In the genomic region with DNA sequence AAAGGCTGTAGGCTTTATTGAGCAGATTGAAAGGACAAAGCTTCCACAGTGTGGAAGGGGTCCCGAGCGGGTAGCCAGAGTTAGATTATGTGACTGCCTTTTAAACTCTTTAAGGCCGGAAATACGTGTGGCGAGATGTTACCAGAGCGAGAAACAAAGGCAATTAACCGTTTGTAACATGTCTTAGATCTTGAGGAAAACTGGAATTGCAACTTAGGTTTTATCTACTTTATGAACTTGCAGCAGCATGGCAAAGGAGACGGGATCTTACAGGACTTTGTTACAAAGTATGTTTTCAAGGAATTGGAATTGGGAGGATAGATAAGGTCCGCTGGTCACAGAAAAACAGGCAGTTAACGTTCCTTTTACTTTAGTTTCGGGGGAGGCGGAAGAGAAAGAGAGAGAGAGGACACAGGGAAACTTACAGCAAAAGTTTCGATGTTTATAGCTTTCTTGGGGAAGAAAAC, we compare ENCODE assay signal across 1 cellular context.
TF ChIP-seq lines count a peak whose summit lies in the region.

No MANE protein-coding gene starts in this region.

TF ChIP-seq in K562, 482 proteins besides CTCF, POLR2A, EP300 and RAD21 (continued from another document and continues in another):
- TF ChIP-seq, protein P1, sequence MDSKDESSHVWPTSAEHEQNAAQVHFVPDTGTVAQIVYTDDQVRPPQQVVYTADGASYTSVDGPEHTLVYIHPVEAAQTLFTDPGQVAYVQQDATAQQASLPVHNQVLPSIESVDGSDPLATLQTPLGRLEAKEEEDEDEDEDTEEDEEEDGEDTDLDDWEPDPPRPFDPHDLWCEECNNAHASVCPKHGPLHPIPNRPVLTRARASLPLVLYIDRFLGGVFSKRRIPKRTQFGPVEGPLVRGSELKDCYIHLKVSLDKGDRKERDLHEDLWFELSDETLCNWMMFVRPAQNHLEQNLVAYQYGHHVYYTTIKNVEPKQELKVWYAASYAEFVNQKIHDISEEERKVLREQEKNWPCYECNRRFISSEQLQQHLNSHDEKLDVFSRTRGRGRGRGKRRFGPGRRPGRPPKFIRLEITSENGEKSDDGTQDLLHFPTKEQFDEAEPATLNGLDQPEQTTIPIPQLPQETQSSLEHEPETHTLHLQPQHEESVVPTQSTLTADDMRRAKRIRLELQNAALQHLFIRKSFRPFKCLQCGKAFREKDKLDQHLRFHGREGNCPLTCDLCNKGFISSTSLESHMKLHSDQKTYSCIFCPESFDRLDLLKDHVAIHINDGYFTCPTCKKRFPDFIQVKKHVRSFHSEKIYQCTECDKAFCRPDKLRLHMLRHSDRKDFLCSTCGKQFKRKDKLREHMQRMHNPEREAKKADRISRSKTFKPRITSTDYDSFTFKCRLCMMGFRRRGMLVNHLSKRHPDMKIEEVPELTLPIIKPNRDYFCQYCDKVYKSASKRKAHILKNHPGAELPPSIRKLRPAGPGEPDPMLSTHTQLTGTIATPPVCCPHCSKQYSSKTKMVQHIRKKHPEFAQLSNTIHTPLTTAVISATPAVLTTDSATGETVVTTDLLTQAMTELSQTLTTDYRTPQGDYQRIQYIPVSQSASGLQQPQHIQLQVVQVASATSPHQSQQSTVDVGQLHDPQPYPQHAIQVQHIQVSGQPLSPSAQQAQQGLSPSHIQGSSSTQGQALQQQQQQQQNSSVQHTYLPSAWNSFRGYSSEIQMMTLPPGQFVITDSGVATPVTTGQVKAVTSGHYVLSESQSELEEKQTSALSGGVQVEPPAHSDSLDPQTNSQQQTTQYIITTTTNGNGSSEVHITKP (IDR thresholded peaks at IDR 0.05; ENCODE audit: partially characterized antibody) = no peak
- TF ChIP-seq ZNF589 (CRISPR knock-in tag; IDR thresholded peaks at IDR 0.05; ENCODE audit: low read depth) (0 out of 2 replicates have a peak, but pooled peaks have one; percentile 30), GABPA (tag; conservative IDR thresholded peaks at IDR 0.05; ENCODE audit: low read depth) (peak; percentile 56), TBL1XR1 (IDR thresholded peaks at IDR 0.05; ENCODE audit: low read length in 2 of 2) (peak in 1 of 2 experiments; percentile 5; a peak in 1 of 4 replicates), KHSRP (IDR thresholded peaks at IDR 0.05) (no peak), RFX1 (IDR thresholded peaks at IDR 0.05) (no peak), TAF1 (IDR thresholded peaks at IDR 0.05; ENCODE audit: control insufficient read depth, extremely low read depth, insufficient read depth, low read length, severe bottlenecking) (peak; percentile 39), NR2C2 (CRISPR knock-in tag; IDR thresholded peaks at IDR 0.05) (no peak), NR2C2 (tag; IDR thresholded peaks at IDR 0.05) (0 out of 2 replicates have a peak, but pooled peaks have one; percentile 14), CEBPG (CRISPR knock-in tag; IDR thresholded peaks at IDR 0.05) (no peak), CEBPG (tag; conservative IDR thresholded peaks at IDR 0.05 in 1 of 2, IDR thresholded peaks at IDR 0.05 in 1 of 2) (peak; percentile 19 to 36; a peak in 2 of 4 replicates), NR2F6 (CRISPR knock-in tag; IDR thresholded peaks at IDR 0.05) (no peak), ZNF224 (CRISPR knock-in tag; IDR thresholded peaks at IDR 0.05) (no peak), CBFA2T3 (IDR thresholded peaks at IDR 0.05) (peak; percentile 13; the same call in 1 of the 2 replicates), GABPB1 (CRISPR knock-in tag; IDR thresholded peaks at IDR 0.05) (0 out of 2 replicates have a peak, but pooled peaks have one; percentile 16), DDX20 (tag; IDR thresholded peaks at IDR 0.05; ENCODE audit: low read depth) (peak; percentile 48; the same call in 1 of the 2 replicates), ELF1 (tag; IDR thresholded peaks at IDR 0.05) (0 out of 2 replicates have a peak, but pooled peaks have one; percentile 60), ELF4 (CRISPR knock-in tag; IDR thresholded peaks at IDR 0.05) (0 out of 2 replicates have a peak, but pooled peaks have one; percentile 19), SMARCB1 (IDR thresholded peaks at IDR 0.05; ENCODE audit: insufficient read length, low read depth) (no peak), GATAD2A (IDR thresholded peaks at IDR 0.05) (0 out of 2 replicates have a peak, but pooled peaks have one; percentile 10), ZNF175 (CRISPR knock-in tag; IDR thresholded peaks at IDR 0.05; ENCODE audit: low read depth) (peak; percentile 68; the same call in 1 of the 2 replicates), EP400 (IDR thresholded peaks at IDR 0.05) (peak; percentile 42; the same call in 1 of the 2 replicates), ZNF76 (CRISPR knock-in tag; IDR thresholded peaks at IDR 0.05; ENCODE audit: borderline replicate concordance) (no peak), MED1 (CRISPR knock-in tag; IDR thresholded peaks at IDR 0.05; ENCODE audit: borderline replicate concordance) (no peak), CCNT2 (IDR thresholded peaks at IDR 0.05; ENCODE audit: borderline replicate concordance, extremely low read depth, insufficient read length, low read depth, low read length) (no peak), NFIC (IDR thresholded peaks at IDR 0.05) (no peak), TRIM28 (IDR thresholded peaks at IDR 0.05) (no peak), GTF2A2 (tag; IDR thresholded peaks at IDR 0.05) (no peak)
- TF ChIP-seq, protein P2, sequence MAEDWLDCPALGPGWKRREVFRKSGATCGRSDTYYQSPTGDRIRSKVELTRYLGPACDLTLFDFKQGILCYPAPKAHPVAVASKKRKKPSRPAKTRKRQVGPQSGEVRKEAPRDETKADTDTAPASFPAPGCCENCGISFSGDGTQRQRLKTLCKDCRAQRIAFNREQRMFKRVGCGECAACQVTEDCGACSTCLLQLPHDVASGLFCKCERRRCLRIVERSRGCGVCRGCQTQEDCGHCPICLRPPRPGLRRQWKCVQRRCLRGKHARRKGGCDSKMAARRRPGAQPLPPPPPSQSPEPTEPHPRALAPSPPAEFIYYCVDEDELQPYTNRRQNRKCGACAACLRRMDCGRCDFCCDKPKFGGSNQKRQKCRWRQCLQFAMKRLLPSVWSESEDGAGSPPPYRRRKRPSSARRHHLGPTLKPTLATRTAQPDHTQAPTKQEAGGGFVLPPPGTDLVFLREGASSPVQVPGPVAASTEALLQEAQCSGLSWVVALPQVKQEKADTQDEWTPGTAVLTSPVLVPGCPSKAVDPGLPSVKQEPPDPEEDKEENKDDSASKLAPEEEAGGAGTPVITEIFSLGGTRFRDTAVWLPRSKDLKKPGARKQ (CRISPR knock-in tag; IDR thresholded peaks at IDR 0.05) = no peak
- TF ChIP-seq, protein P3, sequence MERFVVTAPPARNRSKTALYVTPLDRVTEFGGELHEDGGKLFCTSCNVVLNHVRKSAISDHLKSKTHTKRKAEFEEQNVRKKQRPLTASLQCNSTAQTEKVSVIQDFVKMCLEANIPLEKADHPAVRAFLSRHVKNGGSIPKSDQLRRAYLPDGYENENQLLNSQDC (CRISPR knock-in tag; IDR thresholded peaks at IDR 0.05) = no peak
- TF ChIP-seq, protein P4, sequence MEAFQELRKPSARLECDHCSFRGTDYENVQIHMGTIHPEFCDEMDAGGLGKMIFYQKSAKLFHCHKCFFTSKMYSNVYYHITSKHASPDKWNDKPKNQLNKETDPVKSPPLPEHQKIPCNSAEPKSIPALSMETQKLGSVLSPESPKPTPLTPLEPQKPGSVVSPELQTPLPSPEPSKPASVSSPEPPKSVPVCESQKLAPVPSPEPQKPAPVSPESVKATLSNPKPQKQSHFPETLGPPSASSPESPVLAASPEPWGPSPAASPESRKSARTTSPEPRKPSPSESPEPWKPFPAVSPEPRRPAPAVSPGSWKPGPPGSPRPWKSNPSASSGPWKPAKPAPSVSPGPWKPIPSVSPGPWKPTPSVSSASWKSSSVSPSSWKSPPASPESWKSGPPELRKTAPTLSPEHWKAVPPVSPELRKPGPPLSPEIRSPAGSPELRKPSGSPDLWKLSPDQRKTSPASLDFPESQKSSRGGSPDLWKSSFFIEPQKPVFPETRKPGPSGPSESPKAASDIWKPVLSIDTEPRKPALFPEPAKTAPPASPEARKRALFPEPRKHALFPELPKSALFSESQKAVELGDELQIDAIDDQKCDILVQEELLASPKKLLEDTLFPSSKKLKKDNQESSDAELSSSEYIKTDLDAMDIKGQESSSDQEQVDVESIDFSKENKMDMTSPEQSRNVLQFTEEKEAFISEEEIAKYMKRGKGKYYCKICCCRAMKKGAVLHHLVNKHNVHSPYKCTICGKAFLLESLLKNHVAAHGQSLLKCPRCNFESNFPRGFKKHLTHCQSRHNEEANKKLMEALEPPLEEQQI (IDR thresholded peaks at IDR 0.05) = peak; percentile 42; the same call in 1 of the 2 replicates
- TF ChIP-seq, protein P5, sequence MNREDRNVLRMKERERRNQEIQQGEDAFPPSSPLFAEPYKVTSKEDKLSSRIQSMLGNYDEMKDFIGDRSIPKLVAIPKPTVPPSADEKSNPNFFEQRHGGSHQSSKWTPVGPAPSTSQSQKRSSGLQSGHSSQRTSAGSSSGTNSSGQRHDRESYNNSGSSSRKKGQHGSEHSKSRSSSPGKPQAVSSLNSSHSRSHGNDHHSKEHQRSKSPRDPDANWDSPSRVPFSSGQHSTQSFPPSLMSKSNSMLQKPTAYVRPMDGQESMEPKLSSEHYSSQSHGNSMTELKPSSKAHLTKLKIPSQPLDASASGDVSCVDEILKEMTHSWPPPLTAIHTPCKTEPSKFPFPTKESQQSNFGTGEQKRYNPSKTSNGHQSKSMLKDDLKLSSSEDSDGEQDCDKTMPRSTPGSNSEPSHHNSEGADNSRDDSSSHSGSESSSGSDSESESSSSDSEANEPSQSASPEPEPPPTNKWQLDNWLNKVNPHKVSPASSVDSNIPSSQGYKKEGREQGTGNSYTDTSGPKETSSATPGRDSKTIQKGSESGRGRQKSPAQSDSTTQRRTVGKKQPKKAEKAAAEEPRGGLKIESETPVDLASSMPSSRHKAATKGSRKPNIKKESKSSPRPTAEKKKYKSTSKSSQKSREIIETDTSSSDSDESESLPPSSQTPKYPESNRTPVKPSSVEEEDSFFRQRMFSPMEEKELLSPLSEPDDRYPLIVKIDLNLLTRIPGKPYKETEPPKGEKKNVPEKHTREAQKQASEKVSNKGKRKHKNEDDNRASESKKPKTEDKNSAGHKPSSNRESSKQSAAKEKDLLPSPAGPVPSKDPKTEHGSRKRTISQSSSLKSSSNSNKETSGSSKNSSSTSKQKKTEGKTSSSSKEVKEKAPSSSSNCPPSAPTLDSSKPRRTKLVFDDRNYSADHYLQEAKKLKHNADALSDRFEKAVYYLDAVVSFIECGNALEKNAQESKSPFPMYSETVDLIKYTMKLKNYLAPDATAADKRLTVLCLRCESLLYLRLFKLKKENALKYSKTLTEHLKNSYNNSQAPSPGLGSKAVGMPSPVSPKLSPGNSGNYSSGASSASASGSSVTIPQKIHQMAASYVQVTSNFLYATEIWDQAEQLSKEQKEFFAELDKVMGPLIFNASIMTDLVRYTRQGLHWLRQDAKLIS (CRISPR knock-in tag; IDR thresholded peaks at IDR 0.05) = peak; percentile 63
- TF ChIP-seq, protein P6, sequence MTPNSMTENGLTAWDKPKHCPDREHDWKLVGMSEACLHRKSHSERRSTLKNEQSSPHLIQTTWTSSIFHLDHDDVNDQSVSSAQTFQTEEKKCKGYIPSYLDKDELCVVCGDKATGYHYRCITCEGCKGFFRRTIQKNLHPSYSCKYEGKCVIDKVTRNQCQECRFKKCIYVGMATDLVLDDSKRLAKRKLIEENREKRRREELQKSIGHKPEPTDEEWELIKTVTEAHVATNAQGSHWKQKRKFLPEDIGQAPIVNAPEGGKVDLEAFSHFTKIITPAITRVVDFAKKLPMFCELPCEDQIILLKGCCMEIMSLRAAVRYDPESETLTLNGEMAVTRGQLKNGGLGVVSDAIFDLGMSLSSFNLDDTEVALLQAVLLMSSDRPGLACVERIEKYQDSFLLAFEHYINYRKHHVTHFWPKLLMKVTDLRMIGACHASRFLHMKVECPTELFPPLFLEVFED (CRISPR knock-in tag; conservative IDR thresholded peaks at IDR 0.05) = 0 out of 2 replicates have a peak, but pooled peaks have one; percentile 17
- TF ChIP-seq, protein P7, sequence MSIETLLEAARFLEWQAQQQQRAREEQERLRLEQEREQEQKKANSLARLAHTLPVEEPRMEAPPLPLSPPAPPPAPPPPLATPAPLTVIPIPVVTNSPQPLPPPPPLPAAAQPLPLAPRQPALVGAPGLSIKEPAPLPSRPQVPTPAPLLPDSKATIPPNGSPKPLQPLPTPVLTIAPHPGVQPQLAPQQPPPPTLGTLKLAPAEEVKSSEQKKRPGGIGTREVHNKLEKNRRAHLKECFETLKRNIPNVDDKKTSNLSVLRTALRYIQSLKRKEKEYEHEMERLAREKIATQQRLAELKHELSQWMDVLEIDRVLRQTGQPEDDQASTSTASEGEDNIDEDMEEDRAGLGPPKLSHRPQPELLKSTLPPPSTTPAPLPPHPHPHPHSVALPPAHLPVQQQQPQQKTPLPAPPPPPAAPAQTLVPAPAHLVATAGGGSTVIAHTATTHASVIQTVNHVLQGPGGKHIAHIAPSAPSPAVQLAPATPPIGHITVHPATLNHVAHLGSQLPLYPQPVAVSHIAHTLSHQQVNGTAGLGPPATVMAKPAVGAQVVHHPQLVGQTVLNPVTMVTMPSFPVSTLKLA (conservative IDR thresholded peaks at IDR 0.05) = peak in 1 of 2 experiments; percentile 25; a peak in 1 of 4 replicates
- TF ChIP-seq, protein P8, sequence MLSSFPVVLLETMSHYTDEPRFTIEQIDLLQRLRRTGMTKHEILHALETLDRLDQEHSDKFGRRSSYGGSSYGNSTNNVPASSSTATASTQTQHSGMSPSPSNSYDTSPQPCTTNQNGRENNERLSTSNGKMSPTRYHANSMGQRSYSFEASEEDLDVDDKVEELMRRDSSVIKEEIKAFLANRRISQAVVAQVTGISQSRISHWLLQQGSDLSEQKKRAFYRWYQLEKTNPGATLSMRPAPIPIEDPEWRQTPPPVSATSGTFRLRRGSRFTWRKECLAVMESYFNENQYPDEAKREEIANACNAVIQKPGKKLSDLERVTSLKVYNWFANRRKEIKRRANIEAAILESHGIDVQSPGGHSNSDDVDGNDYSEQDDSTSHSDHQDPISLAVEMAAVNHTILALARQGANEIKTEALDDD (IDR thresholded peaks at IDR 0.05) = 0 out of 2 replicates have a peak, but pooled peaks have one; percentile 19
- TF ChIP-seq, protein P9, sequence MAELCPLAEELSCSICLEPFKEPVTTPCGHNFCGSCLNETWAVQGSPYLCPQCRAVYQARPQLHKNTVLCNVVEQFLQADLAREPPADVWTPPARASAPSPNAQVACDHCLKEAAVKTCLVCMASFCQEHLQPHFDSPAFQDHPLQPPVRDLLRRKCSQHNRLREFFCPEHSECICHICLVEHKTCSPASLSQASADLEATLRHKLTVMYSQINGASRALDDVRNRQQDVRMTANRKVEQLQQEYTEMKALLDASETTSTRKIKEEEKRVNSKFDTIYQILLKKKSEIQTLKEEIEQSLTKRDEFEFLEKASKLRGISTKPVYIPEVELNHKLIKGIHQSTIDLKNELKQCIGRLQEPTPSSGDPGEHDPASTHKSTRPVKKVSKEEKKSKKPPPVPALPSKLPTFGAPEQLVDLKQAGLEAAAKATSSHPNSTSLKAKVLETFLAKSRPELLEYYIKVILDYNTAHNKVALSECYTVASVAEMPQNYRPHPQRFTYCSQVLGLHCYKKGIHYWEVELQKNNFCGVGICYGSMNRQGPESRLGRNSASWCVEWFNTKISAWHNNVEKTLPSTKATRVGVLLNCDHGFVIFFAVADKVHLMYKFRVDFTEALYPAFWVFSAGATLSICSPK (IDR thresholded peaks at IDR 0.05; ENCODE audit: borderline replicate concordance) = no peak
